16 cellular contexts compared by ENCODE assay signal in genomic region chr6:84524636-84525035, GRCh38.
DNase-seq lines count a peak whose midpoint lies in the region; ATAC-seq, FAIRE-seq and TF ChIP-seq lines count a peak whose summit lies in the region.
"Had no signal": no experiment of that assay in that cellular context is flagged by ENCODE, and none has a peak within 500 bp of the region (broad histone marks: within the 10 kb centered on the region; RNA-seq: fewer than 3 reads in every experiment).

No MANE protein-coding gene starts in this region.

- H3K36me3 ChIP-seq in PC-3 (ENCODE audit: low read depth, low read length) = no peaks in the 10 kb centered on the region
- H3K36me3 ChIP-seq in bronchial epithelial cell (ENCODE audit: control insufficient read depth, insufficient read depth, low read length) = no peaks in the 10 kb centered on the region
- H3K36me3 ChIP-seq: HAP-1 had no signal

- H3K4me1 Mint-ChIP-seq in activated T-cell treated with anti-CD3 and anti-CD28 coated beads, Interleukin-2, amount 50 U/mL, for 72 hours (ENCODE audit: low read depth) = no peaks in the 10 kb centered on the region
- no peaks in the 10 kb centered on the region for H3K4me1 Mint-ChIP-seq in stimulated activated effector memory CD8-positive, alpha-beta T cell treated with anti-CD3 and anti-CD28 coated beads, Interleukin-12 subunit alpha, Interleukin-12 subunit beta, amount 100 ng/mL, for 72 hours
- H3K4me1 Mint-ChIP-seq: CD4-positive, alpha-beta memory T cell had no signal

- peak in 1 of 2 donors; percentile 0 for DNase-seq in activated T-cell treated with anti-CD3 and anti-CD28 coated beads, Interleukin-2, amount 50 U/mL, for 72 hours
- no peak for DNase-seq in activated T-cell treated with anti-CD3 and anti-CD28 coated beads for 4 hours
- peak; percentile 4 for DNase-seq in PC-3
- peak; percentile 64 for DNase-seq in bronchial epithelial cell (ENCODE audit: low read depth)
- DNase-seq in stimulated activated effector memory CD8-positive, alpha-beta T cell treated with anti-CD3 and anti-CD28 coated beads, Interleukin-12 subunit alpha, Interleukin-12 subunit beta, amount 100 ng/mL, for 72 hours (ENCODE audit: low spot score in 2 of 2) = no peak
- DNase-seq in germinal center (ENCODE audit: low spot score) = no peak
- no peak for DNase-seq in occipital lobe (lab: John Stamatoyannopoulos, UW)
- no peak for DNase-seq in DMS79 treated with DMSO at 0.1 percent for 48 hours (lab: John Stamatoyannopoulos, UW)
- DNase-seq: CD4-positive, alpha-beta memory T cell; MV-4-11; NCI-H187; NCI-H226; NCI-H524 treated with DMSO at 0.1 percent for 48 hours; PC-9 had no signal

- no peaks in the 10 kb centered on the region for H3K9me3 ChIP-seq in PC-3 (ENCODE audit: low read length)
- H3K9me3 ChIP-seq: A549, HAP-1 had no signal

- H3K4me3 ChIP-seq in PC-3 (ENCODE audit: low read length) (no peak overlapping the region), bronchial epithelial cell (ENCODE audit: low read depth, low read length) (no peak overlapping the region)
- H3K4me3 ChIP-seq: A549, HAP-1, PC-9 had no signal

- peaks cover 0 to 4% of the 10 kb centered on the region in 2 donors for H3K9me3 Mint-ChIP-seq in activated T-cell treated with anti-CD3 and anti-CD28 coated beads, Interleukin-2, amount 50 U/mL, for 72 hours
- H3K9me3 Mint-ChIP-seq in stimulated activated effector memory CD8-positive, alpha-beta T cell treated with anti-CD3 and anti-CD28 coated beads, Interleukin-12 subunit alpha, Interleukin-12 subunit beta, amount 100 ng/mL, for 72 hours = peaks cover 13% of the 10 kb centered on the region

- no peaks in the 10 kb centered on the region for H3K27me3 Mint-ChIP-seq in activated T-cell treated with anti-CD3 and anti-CD28 coated beads, Interleukin-2, amount 50 U/mL, for 72 hours (ENCODE audit: low read depth)

- POLR2A ChIA-PET in PC-3 (lab: Charles Lee; ENCODE audit: unreplicated experiment) = no interaction called here

- no peak overlapping the region for H2AFZ ChIP-seq in PC-3 (ENCODE audit: low read length)
- H2AFZ ChIP-seq: PC-9 had no signal

- no peak overlapping the region for H3K27ac ChIP-seq in PC-3 (ENCODE audit: low read length)
- H3K27ac ChIP-seq: PC-9 had no signal

- intact Hi-C loops in PC-3 (cut with micrococcal nuclease) = no loop called here

- H3K9ac ChIP-seq in PC-3 (ENCODE audit: low read length) = no peak overlapping the region

- no peak overlapping the region for H3K4me3 Mint-ChIP-seq in activated T-cell treated with anti-CD3 and anti-CD28 coated beads, Interleukin-2, amount 50 U/mL, for 72 hours
- no peak overlapping the region for H3K4me3 Mint-ChIP-seq in stimulated activated effector memory CD8-positive, alpha-beta T cell treated with anti-CD3 and anti-CD28 coated beads, Interleukin-12 subunit alpha, Interleukin-12 subunit beta, amount 100 ng/mL, for 72 hours
- H3K4me3 Mint-ChIP-seq: CD4-positive, alpha-beta memory T cell had no signal

- no peak overlapping the region for H3K4me2 ChIP-seq in PC-3 (ENCODE audit: low read length)
- H3K4me2 ChIP-seq: A549, PC-9 had no signal

- CTCF ChIA-PET in PC-3 (lab: Charles Lee) = no interaction called here

- peak; percentile 60 to 61 for ATAC-seq in activated T-cell treated with anti-CD3 and anti-CD28 coated beads, Interleukin-2, amount 50 U/mL, for 72 hours (replicated peaks in 1 of 2)
- no peak for ATAC-seq in PC-3
- ATAC-seq in stimulated activated effector memory CD8-positive, alpha-beta T cell treated with anti-CD3 and anti-CD28 coated beads, Interleukin-12 subunit alpha, Interleukin-12 subunit beta, amount 100 ng/mL, for 72 hours = peak; percentile 32
- ATAC-seq: A549 had no signal

- H3K27me3 ChIP-seq in PC-3 (ENCODE audit: low read length) = no peaks in the 10 kb centered on the region
- H3K27me3 ChIP-seq in bronchial epithelial cell (ENCODE audit: control insufficient read depth, insufficient read depth, low read length) = no peaks in the 10 kb centered on the region

- FAIRE-seq in bronchial epithelial cell (lab: Jason Lieb, UNC) = no peak
- FAIRE-seq: A549 had no signal

- TF ChIP-seq CTCF in PC-3 (conservative IDR thresholded peaks at IDR 0.05; ENCODE audit: low read depth, low read length) = no peak
- TF ChIP-seq CTCF in bronchial epithelial cell (IDR thresholded peaks at IDR 0.05; ENCODE audit: insufficient read depth, low read length, severe bottlenecking) = no peak

- BruUV-seq in PC-3 (replicated peaks; lab: Mats Ljungman, UMichigan) = no TSS peak

- peaks cover 22% of the 10 kb centered on the region for H3K4me1 ChIP-seq in PC-3 (ENCODE audit: insufficient read depth, low read length)
- H3K4me1 ChIP-seq: HAP-1 had no signal

- no peaks in the 10 kb centered on the region for H3F3A ChIP-seq in PC-3 (ENCODE audit: low read length, unreplicated experiment)

- no peaks in the 10 kb centered on the region for H3K9me2 ChIP-seq in PC-3 (replicated peaks; ENCODE audit: low read length)

- no peaks in the 10 kb centered on the region for H3K79me2 ChIP-seq in PC-3 (ENCODE audit: low read length)

- H3K36me3 Mint-ChIP-seq in activated T-cell treated with anti-CD3 and anti-CD28 coated beads, Interleukin-2, amount 50 U/mL, for 72 hours (ENCODE audit: insufficient read depth in 2 of 2) = no peaks in the 10 kb centered on the region
- no peaks in the 10 kb centered on the region for H3K36me3 Mint-ChIP-seq in stimulated activated effector memory CD8-positive, alpha-beta T cell treated with anti-CD3 and anti-CD28 coated beads, Interleukin-12 subunit alpha, Interleukin-12 subunit beta, amount 100 ng/mL, for 72 hours
- H3K36me3 Mint-ChIP-seq: CD4-positive, alpha-beta memory T cell had no signal

- H3K27ac Mint-ChIP-seq in activated T-cell treated with anti-CD3 and anti-CD28 coated beads, Interleukin-2, amount 50 U/mL, for 72 hours = no peak overlapping the region
- H3K27ac Mint-ChIP-seq in stimulated activated effector memory CD8-positive, alpha-beta T cell treated with anti-CD3 and anti-CD28 coated beads, Interleukin-12 subunit alpha, Interleukin-12 subunit beta, amount 100 ng/mL, for 72 hours = no peak overlapping the region
- H3K27ac Mint-ChIP-seq: CD4-positive, alpha-beta memory T cell had no signal

- H4K20me1 ChIP-seq in PC-3 (ENCODE audit: low read length) = no peaks in the 10 kb centered on the region

Comparison
In these comparisons a context has a peak if more than half of its experiments do, and no peak if none do; other contexts are left out.
1. DNase-seq: peak in PC-3 (single experiment) and bronchial epithelial cell (single experiment); none in activated T-cell treated with anti-CD3 and anti-CD28 coated beads for 4 hours (single experiment), stimulated activated effector memory CD8-positive, alpha-beta T cell treated with anti-CD3 and anti-CD28 coated beads, Interleukin-12 subunit alpha, Interleukin-12 subunit beta, amount 100 ng/mL, for 72 hours (0 of 2), germinal center (single experiment), occipital lobe (single experiment) and DMS79 treated with DMSO at 0.1 percent for 48 hours (single experiment).